ENCODE assay signal across 9 cellular contexts in the genomic region with DNA sequence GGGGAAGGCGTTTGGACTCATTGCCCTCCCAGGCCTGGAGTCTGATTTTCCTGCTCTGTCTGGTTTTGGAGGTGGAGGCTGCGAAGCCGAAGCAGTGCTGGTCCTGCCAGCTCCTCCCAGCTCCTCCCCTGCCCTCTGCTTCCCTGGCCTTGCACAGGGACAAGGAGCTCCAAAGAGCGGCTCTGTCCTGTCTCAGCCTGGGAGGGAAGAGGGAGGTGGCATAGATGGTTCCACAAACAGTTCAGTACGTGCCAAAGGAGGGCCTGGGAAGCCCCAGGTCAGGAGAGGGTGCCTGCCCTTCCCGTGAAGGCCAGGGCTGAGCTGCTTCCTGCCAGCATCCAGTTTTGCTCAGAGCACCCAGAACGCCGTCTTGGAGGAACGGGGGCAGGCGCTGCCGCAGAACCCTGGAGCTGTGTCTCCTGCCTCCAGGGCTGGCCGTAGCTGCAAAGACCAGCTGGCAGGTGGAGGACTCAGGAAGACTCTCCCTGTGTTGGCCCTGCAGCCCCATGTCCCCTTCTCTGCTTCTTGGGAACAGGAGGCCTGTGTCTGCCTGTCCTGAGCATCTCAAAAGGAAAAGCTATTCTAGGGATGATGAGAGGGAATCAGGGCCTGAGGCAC. TPM values are rescaled to one million over a fixed set of nuclear protein-coding genes. Genes with fewer than 3 reads are reported as not detected.
DNase-seq lines count a peak whose midpoint lies in the region; ATAC-seq, FAIRE-seq and TF ChIP-seq lines count a peak whose summit lies in the region.
"Not testable (repeated sequence)": the region's sequence is repeated elsewhere in the genome, so short reads cannot be mapped to it uniquely, and the experiment has no call there.
"Had no signal": no experiment of that assay in that cellular context is flagged by ENCODE, and none has a peak within 500 bp of the region (broad histone marks: within the 10 kb centered on the region; RNA-seq: fewer than 3 reads in every experiment).

No MANE protein-coding gene starts in this region.

- FAIRE-seq in HTR-8/SVneo (lab: Jason Lieb, UNC), result peak; percentile 74
- FAIRE-seq in K562 (lab: Jason Lieb, UNC), result not testable (repeated sequence)

- TF ChIP-seq CTCF in K562 (IDR thresholded peaks at IDR 0.05 in 2 of 3, conservative IDR thresholded peaks at IDR 0.05 in 1 of 3; ENCODE audit: insufficient read depth in 2 of 3, low read depth in 1 of 3, low read length in 3 of 3); right lobe of liver (IDR thresholded peaks at IDR 0.05); upper lobe of right lung (IDR thresholded peaks at IDR 0.05): not testable (repeated sequence)

- CTCF ChIA-PET in K562 (lab: Yijun Ruan, JAX; ENCODE audit: low intra/inter-chr PET ratio), result not testable (repeated sequence)

- not testable (repeated sequence) for H3K4me1 ChIP-seq in K562 (replicated peaks in 1 of 2; ENCODE audit: control insufficient read depth in 2 of 2, insufficient read depth in 2 of 2, low read length in 2 of 2); right cardiac atrium (ENCODE audit: control insufficient read depth, insufficient read depth, low read length); right lobe of liver; upper lobe of right lung

- not testable (repeated sequence) for TF ChIP-seq POLR2A in K562 (conservative IDR thresholded peaks at IDR 0.05); right lobe of liver (IDR thresholded peaks at IDR 0.05)

- in situ Hi-C loops in K562 (cut with MboI), result not testable (repeated sequence)

- H3K36me3 ChIP-seq in K562 (ENCODE audit: control insufficient read depth, insufficient read depth, low read length); right lobe of liver; upper lobe of right lung: not testable (repeated sequence)

- not testable (repeated sequence) for DNase-seq in HTR-8/SVneo (ENCODE audit: insufficient read length, low spot score); K562 (ENCODE audit: extremely low read depth in 1 of 4, low spot score in 3 of 4); Right ventricle myocardium inferior (ENCODE audit: missing footprints); right lobe of liver; sciatic nerve (ENCODE audit: low spot score); upper lobe of right lung
- DNase-seq in right cardiac atrium, result peak in 1 of 3 donors; percentile 52

- not testable (repeated sequence) for H3K9ac ChIP-seq in K562 (ENCODE audit: insufficient read depth in 1 of 2, low read depth in 2 of 2, low read length in 2 of 2)

- H3K4me3 ChIP-seq in K562; right cardiac atrium (ENCODE audit: low read length); right lobe of liver; upper lobe of right lung: not testable (repeated sequence)

- peak; percentile 32 for ATAC-seq in K562
- peak; percentile 60 for ATAC-seq in Right ventricle myocardium inferior
- ATAC-seq in right cardiac atrium, result peak; percentile 86 to 90
- peak; percentile 23 to 53 (median 48) for ATAC-seq in right lobe of liver
- peak; percentile 88 for ATAC-seq in sciatic nerve
- ATAC-seq in upper lobe of right lung, result peak; percentile 67

- H3K79me2 ChIP-seq in K562 (ENCODE audit: control insufficient read depth, insufficient read depth, low read length), result not testable (repeated sequence)

- not testable (repeated sequence) for H3K27ac ChIP-seq in K562 (ENCODE audit: extremely low read depth, low read depth, low read length); right cardiac atrium (ENCODE audit: low read length); right lobe of liver; upper lobe of right lung

- H4K20me1 ChIP-seq in K562 (replicated peaks; ENCODE audit: control insufficient read depth, insufficient read depth, low read length), result not testable (repeated sequence)

- H2AFZ ChIP-seq in K562 (ENCODE audit: low read depth, low read length), result not testable (repeated sequence)

- not testable (repeated sequence) for H3K9me1 ChIP-seq in K562 (ENCODE audit: control insufficient read depth, insufficient read depth, low read length)

- H3K4me2 ChIP-seq in K562 (ENCODE audit: insufficient read depth, low read length), result not testable (repeated sequence)

- POLR2A ChIA-PET in K562 (lab: Yijun Ruan, JAX), result not testable (repeated sequence)

- intact Hi-C loops in K562 (cut with micrococcal nuclease); Right ventricle myocardium inferior (cut with DNase I); right cardiac atrium (cut with DNase I); right lobe of liver (cut with DNase I); sciatic nerve (cut with DNase I); upper lobe of right lung (cut with DNase I): not testable (repeated sequence)

- TF ChIP-seq RAD21 in K562 (CRISPR knock-in tag; conservative IDR thresholded peaks at IDR 0.05 in 1 of 2, IDR thresholded peaks at IDR 0.05 in 1 of 2), result not testable (repeated sequence)

- H3K27me3 ChIP-seq in K562 (ENCODE audit: control insufficient read depth in 2 of 2, insufficient read depth in 2 of 2, low read length in 2 of 2); right cardiac atrium (ENCODE audit: control insufficient read depth, insufficient read depth); right lobe of liver; upper lobe of right lung: not testable (repeated sequence)

- TF ChIP-seq EP300 in K562 (IDR thresholded peaks at IDR 0.05; ENCODE audit: low read length), result not testable (repeated sequence)

- not testable (repeated sequence) for H3K9me3 ChIP-seq in K562 (replicated peaks; ENCODE audit: control insufficient read depth, insufficient read depth, low read depth, low read length); right cardiac atrium (ENCODE audit: control insufficient read depth, low read length); right lobe of liver; upper lobe of right lung

- not testable (repeated sequence) for BruUV-seq in K562 (replicated peaks; lab: Mats Ljungman, UMichigan)

- 18% methylated on average over 4 of the region's 12 CpGs for WGBS in K562 (ENCODE audit: insufficient coverage, low coverage, missing lambda C conversion rate)
- 44% methylated on average over 8 of the region's 12 CpGs for WGBS in right cardiac atrium
- 60% methylated on average over 2 of the region's 12 CpGs for WGBS in right lobe of liver (ENCODE audit: insufficient coverage, low coverage, low lambda C conversion rate, missing lambda C conversion rate)

RNA-seq across cellular contexts. Expression of gene CLEC18C, which starts 23.2 kb away (rescaled TPM):
- 6.2 and 13.1 TPM in 2 replicates for total RNA-seq in K562 (2011; cell fraction: chromatin; rRNA removed; ENCODE audit: low replicate concordance)
- total RNA-seq in K562 (2011; cell fraction: nucleolus; rRNA removed), result 11.7 TPM in 2 replicates
- 5.7 and 6.2 TPM in 2 replicates for total RNA-seq in K562 (2011; cell fraction: nucleoplasm; rRNA removed)
- 1.0 and 1.3 TPM in 2 replicates for total RNA-seq in K562 (2014; rRNA removed)
- 0.15 TPM in 1 of 2 replicates, not detected in the other for total RNA-seq in K562 (2014; rRNA removed; fragmentation: Illumina TruSeq; extraction: Trizol)
- total RNA-seq in K562 (2015; rRNA removed; fragmentation: Illumina TruSeq; extraction: Trizol), result 0.54 and 0.90 TPM in 2 replicates
- 0.62 and 0.89 TPM in 2 replicates for total RNA-seq in K562 (2021)
- polyA plus RNA-seq in K562 (2011; rRNA removed), result 0.35 and 1.1 TPM in 2 replicates
- polyA plus RNA-seq in K562 (2011; cell fraction: cytosol; rRNA removed), result 0.24 TPM in 2 replicates
- polyA plus RNA-seq in K562 (2011; cell fraction: nucleus; rRNA removed), result 10.8 and 12.1 TPM in 2 replicates
- polyA plus RNA-seq in K562 (2012), result 0.39 and 0.89 TPM in 2 replicates
- polyA plus RNA-seq in K562 (2014; fragmentation: Illumina TruSeq; extraction: Trizol), result 0.06 and 0.11 TPM in 2 replicates
- not detected for polyA plus RNA-seq in K562 (2014; fragmentation: Nextera tagmentation; extraction: Ambion mirVana)
- 0.38 and 0.60 TPM in 2 replicates for polyA plus RNA-seq in K562 (2014; rRNA removed)
- 0.99 and 1.0 TPM in 2 replicates for polyA minus RNA-seq in K562 (2011; rRNA and poly(A)+ RNA removed)
- 0.95 and 2.3 TPM in 2 replicates for polyA minus RNA-seq in K562 (2011; cell fraction: cytosol; rRNA and poly(A)+ RNA removed)
- polyA minus RNA-seq in K562 (2011; cell fraction: nucleus; rRNA and poly(A)+ RNA removed), result 6.7 and 8.3 TPM in 2 replicates
- total RNA-seq in Right ventricle myocardium inferior, result not detected
- under 1 TPM in 2 of 4 donors, not detected in 2; 0.18 to 0.31 TPM for total RNA-seq in right cardiac atrium
- not detected for polyA plus RNA-seq in right cardiac atrium
- total RNA-seq in right lobe of liver, result under 1 TPM in 4 of 6 experiments, not detected in 2; 0.10 to 0.56 (median 0.47) TPM
- total RNA-seq in sciatic nerve, result 0.58 TPM
- total RNA-seq in upper lobe of right lung, result not detected
- total RNA-seq: SJSA1 had no signal
- polyA plus RNA-seq: CD4-positive, alpha-beta memory T cell had no signal

RNA-seq across cellular contexts. Expression of gene EXOSC6, which starts 54.9 kb away (rescaled TPM):
- 28.6 and 30.6 TPM in 2 replicates for total RNA-seq in K562 (2011; cell fraction: chromatin; rRNA removed; ENCODE audit: low replicate concordance)
- 22.5 and 25.3 TPM in 2 replicates for total RNA-seq in K562 (2011; cell fraction: nucleolus; rRNA removed)
- 28.2 and 46.0 TPM in 2 replicates for total RNA-seq in K562 (2011; cell fraction: nucleoplasm; rRNA removed)
- total RNA-seq in K562 (2014; rRNA removed) (25.2 and 28.4 TPM in 2 replicates), K562 (2014; rRNA removed; fragmentation: Illumina TruSeq; extraction: Trizol) (17.1 and 18.5 TPM in 2 replicates), K562 (2015; rRNA removed; fragmentation: Illumina TruSeq; extraction: Trizol) (18.4 and 19.5 TPM in 2 replicates), K562 (2021) (27.6 and 29.0 TPM in 2 replicates), Right ventricle myocardium inferior (11.0 TPM), right cardiac atrium (10 to 100 TPM; 14.0 to 18.5 (median 16.1) TPM), right lobe of liver (10 to 100 TPM in 3 of 6 experiments, 1 to 10 TPM in 3; 6.1 to 13.1 (median 10.2) TPM), sciatic nerve (17.5 TPM), upper lobe of right lung (22.1 TPM)
- polyA plus RNA-seq in K562 (2011; rRNA removed) (9.5 and 11.2 TPM in 2 replicates), K562 (2014; fragmentation: Illumina TruSeq; extraction: Trizol) (10.0 and 10.3 TPM in 2 replicates), K562 (2014; fragmentation: Nextera tagmentation; extraction: Ambion mirVana) (10 to 100 TPM in 1 of 2 experiments, 1 to 10 TPM in 1; 9.2 to 11.6 TPM), K562 (2014; rRNA removed) (15.6 and 21.8 TPM in 2 replicates), right cardiac atrium (8.7 TPM)
- 13.2 and 14.7 TPM in 2 replicates for polyA plus RNA-seq in K562 (2011; cell fraction: cytosol; rRNA removed)
- 7.1 and 8.3 TPM in 2 replicates for polyA plus RNA-seq in K562 (2011; cell fraction: nucleus; rRNA removed)
- polyA plus RNA-seq in K562 (2012), result 7.8 and 8.0 TPM in 2 replicates
- polyA minus RNA-seq in K562 (2011; rRNA and poly(A)+ RNA removed), result 6.4 and 8.2 TPM in 2 replicates
- polyA minus RNA-seq in K562 (2011; cell fraction: cytosol; rRNA and poly(A)+ RNA removed), result 10.4 and 13.6 TPM in 2 replicates
- polyA minus RNA-seq in K562 (2011; cell fraction: nucleus; rRNA and poly(A)+ RNA removed), result 5.3 and 7.2 TPM in 2 replicates

Comparison
In these comparisons a context has a peak if more than half of its experiments do, and no peak if none do; other contexts are left out.
1. ATAC-seq: peak in every context shown above with its lines; median percentile 88 in right cardiac atrium; 88 in sciatic nerve; 67 in upper lobe of right lung; 60 in Right ventricle myocardium inferior; 48 in right lobe of liver; 32 in K562.